Comparison of ENCODE assay signal across 8 cellular contexts in the genomic region with DNA sequence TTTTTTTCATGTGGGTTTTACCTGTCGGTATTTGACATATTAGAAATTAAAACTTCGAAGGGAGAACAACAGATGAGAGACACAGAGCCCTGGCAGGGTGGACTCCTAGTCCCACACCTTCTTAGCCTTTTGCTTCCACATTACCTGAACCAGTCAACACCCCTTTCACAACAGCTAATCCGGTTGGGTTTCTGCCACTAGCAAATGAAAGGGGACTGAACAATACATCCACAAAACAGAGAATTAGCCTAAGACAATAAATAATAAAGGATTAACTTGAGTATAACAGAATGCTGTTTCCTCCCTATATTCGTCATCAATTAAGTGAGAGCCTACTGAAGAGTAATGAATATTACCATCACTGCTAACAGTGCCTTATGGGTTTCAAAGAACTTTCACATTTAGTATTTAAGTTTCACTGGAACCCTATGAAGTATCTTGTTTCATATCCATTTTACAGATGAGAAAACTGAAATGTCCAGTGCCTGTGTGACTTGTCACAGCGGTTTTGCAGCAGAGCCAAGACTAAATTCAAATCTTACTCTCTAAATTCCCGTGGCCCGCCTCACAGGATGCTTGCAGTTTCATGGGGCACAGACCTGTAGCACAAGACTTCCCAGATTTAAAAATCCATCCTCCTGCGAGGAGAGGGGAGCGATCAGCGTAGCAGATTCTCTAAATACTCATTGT. TPM values are rescaled to one million over a fixed set of nuclear protein-coding genes. Genes with fewer than 3 reads are reported as not detected.
A peak's percentile ranks its signal among the peaks of the same experiment; 100 is the strongest.
DNase-seq lines count a peak whose midpoint lies in the region; ATAC-seq, FAIRE-seq and TF ChIP-seq lines count a peak whose summit lies in the region.

No MANE protein-coding gene starts in this region.

- no peaks in the 10 kb centered on the region for H3K9me3 Mint-ChIP-seq in T-cell

- DNase-seq in T-cell, result no peak
- DNase-seq in fibroblast of pulmonary artery (ENCODE audit: low read depth), result no peak
- no peak for DNase-seq in NOMO-1 treated with DMSO at 0.1 percent for 48 hours (lab: John Stamatoyannopoulos, UW; ENCODE audit: unreplicated experiment)
- DNase-seq in OCI-M1 (lab: John Stamatoyannopoulos, UW), result no peak
- no peak for DNase-seq in GM19239 (ENCODE audit: insufficient read length, low spot score)

- H3K4me3 ChIP-seq in fibroblast of pulmonary artery (replicated peaks; ENCODE audit: low read depth, low read length) (peak overlapping the region; percentile 65), skin epidermis (peak overlapping the region; percentile 65 to 93 (median 87))

- FAIRE-seq in GM19239 (lab: Jason Lieb, UNC), result no peak

- H3K4me1 Mint-ChIP-seq in T-cell, result peaks cover 41 to 46% (median 41%) of the 10 kb centered on the region in 3 donors

- no peak for TF ChIP-seq CTCF in fibroblast of pulmonary artery (IDR thresholded peaks at IDR 0.05; ENCODE audit: low read length, missing control alignments)

- peak overlapping the region in 19 of 21 experiments; percentile 53 to 96 (median 87) for H3K27ac ChIP-seq in skin epidermis

- H3K27ac Mint-ChIP-seq in T-cell, result peak overlapping the region; percentile 93 to 95

- CTCF ChIA-PET in T-cell (lab: Charles Lee), result interaction anchor here (0.5 to 0.6 kb wide), 2 partner anchors 70 to 93 kb away, joined by 6 to 10 read pairs; no protein-coding TSS in a partner anchor

- POLR2A ChIA-PET in T-cell (lab: Charles Lee), result interaction anchor here (0.6 to 0.7 kb wide), 3 partner anchors 9 to 233 kb away, joined by 3 to 7 read pairs (median 6); no protein-coding TSS in a partner anchor

- H3K4me3 Mint-ChIP-seq in T-cell, result peak overlapping the region; percentile 92 to 97 (median 92)

- ATAC-seq in GM21619 (IDR thresholded peaks at IDR 0.05; ENCODE audit: unreplicated experiment) (peak; percentile 11), T-cell (replicated peaks in 1 of 4) (no peak), GM19455 (IDR thresholded peaks at IDR 0.05; ENCODE audit: unreplicated experiment) (no peak)

- no peaks in the 10 kb centered on the region for H3K36me3 Mint-ChIP-seq in T-cell

- H3K27me3 Mint-ChIP-seq in T-cell, result no peaks in the 10 kb centered on the region

RNA-seq across cellular contexts. Expression of a gene that starts 1.0 kb away (rescaled TPM):
- 10 to 100 TPM; 52.2 to 66.7 (median 55.7) TPM for total RNA-seq in T-cell

RNA-seq across cellular contexts. Expression of a gene that starts 31.1 kb away (rescaled TPM):
- 100 to 1,000 TPM in 3 of 5 donors, 10 to 100 TPM in 2; 48.3 to 123 (median 106) TPM for total RNA-seq in T-cell
